Comparison of ENCODE assay signal across 15 cellular contexts in genomic region chr2:192148620-192149321, GRCh38. TPM values are rescaled to one million over a fixed set of nuclear protein-coding genes. Genes with fewer than 3 reads are reported as not detected.
DNase-seq lines count a peak whose midpoint lies in the region; ATAC-seq lines count a peak whose summit lies in the region.
"Had no signal": no experiment of that assay in that cellular context is flagged by ENCODE, and none has a peak within 500 bp of the region (broad histone marks: within the 10 kb centered on the region; RNA-seq: fewer than 3 reads in every experiment).

No MANE protein-coding gene starts in this region.

- ATAC-seq in GM18511 (IDR thresholded peaks at IDR 0.05; ENCODE audit: unreplicated experiment): no peak
- ATAC-seq: activated CD4-positive, CD25-positive, alpha-beta regulatory T cell treated with anti-CD3 and anti-CD28 coated beads, Interleukin-2, amount 50 U/mL, for 24 hours had no signal

- peak overlapping the region; percentile 56 for H3K27ac ChIP-seq in substantia nigra (ENCODE audit: low read depth, low read length, poor library complexity, severe bottlenecking)
- H3K27ac ChIP-seq: HL-60 had no signal

- DNase-seq in GM03348 (ENCODE audit: low spot score): peak; percentile 46
- peak; percentile 82 for DNase-seq in astrocyte of the hippocampus (ENCODE audit: low read depth, low spot score)
- DNase-seq in iris pigment epithelial cell (ENCODE audit: low read depth): peak; percentile 41
- DNase-seq in substantia nigra (lab: John Stamatoyannopoulos, UW): no peak
- no peak for DNase-seq in NCI-H2196 (lab: John Stamatoyannopoulos, UW; ENCODE audit: unreplicated experiment)
- DNase-seq in HT-29 (ENCODE audit: low spot score): no peak
- DNase-seq in NCI-H69 (lab: John Stamatoyannopoulos, UW): no peak
- DNase-seq: activated naive CD4-positive, alpha-beta T cell treated with anti-CD3 and anti-CD28 coated beads for 36 hours; DND-41; kidney glomerular epithelial cell; NCI-H187; RPMI8226 had no signal

RNA-seq across cellular contexts. Expression of gene TMEFF2, which starts 46.0 kb away (rescaled TPM):
- not detected in 2 replicates for total RNA-seq in HT-29 (2014; rRNA removed; shearing (Covaris generic))
- total RNA-seq: activated naive CD4-positive, alpha-beta T cell treated with anti-CD3 and anti-CD28 coated beads for 36 hours had no signal

Comparison
In these comparisons a context has a peak if more than half of its experiments do, and no peak if none do; other contexts are left out.
1. DNase-seq: peak in GM03348 (single experiment), astrocyte of the hippocampus (single experiment) and iris pigment epithelial cell (single experiment); none in substantia nigra (0 of 49), NCI-H2196 (single experiment), HT-29 (single experiment) and NCI-H69 (single experiment).